ENCODE assay signal across 37 cellular contexts in genomic region chr20:62162765-62163484, GRCh38. TPM values are rescaled to one million over a fixed set of nuclear protein-coding genes. Genes with fewer than 3 reads are reported as not detected.
"Had no signal": no experiment of that assay in that cellular context is flagged by ENCODE, and none has a peak within 500 bp of the region (broad histone marks: within the 10 kb centered on the region; RNA-seq: fewer than 3 reads in every experiment).

No MANE protein-coding gene starts in this region.

- FAIRE-seq: endometrium, endothelial cell of umbilical vein had no signal

- H3K4me1 ChIP-seq: adrenal gland, body of pancreas, colonic mucosa, gastroesophageal sphincter had no signal

- H3K4me3 ChIP-seq: adrenal gland, body of pancreas, colonic mucosa, esophagus squamous epithelium, gastroesophageal sphincter had no signal

- H3K9me3 ChIP-seq: adrenal gland, body of pancreas, colonic mucosa, esophagus squamous epithelium, gastroesophageal sphincter had no signal

- H3K27me3 ChIP-seq: adrenal gland, body of pancreas, colonic mucosa, esophagus squamous epithelium, gastroesophageal sphincter had no signal

- ATAC-seq: activated CD4-positive, alpha-beta T cell treated with anti-CD3 and anti-CD28 coated beads for 36 hours; activated CD8-positive, alpha-beta memory T cell treated with anti-CD3 and anti-CD28 coated beads, Interleukin-2, amount 10 ng/mL, durations not matched to agents 7 days and 5 days; activated CD8-positive, alpha-beta T cell treated with anti-CD3 and anti-CD28 coated beads, Interleukin-2, amount 10 ng/mL, durations not matched to agents 7 days and 5 days; activated naive CD8-positive, alpha-beta T cell treated with anti-CD3 and anti-CD28 coated beads, Interleukin-2, amount 50 U/mL, for 24 hours; body of pancreas; gastroesophageal sphincter had no signal

- DNase-seq: activated CD4-positive, alpha-beta memory T cell treated with anti-CD3 and anti-CD28 coated beads for 36 hours; activated CD4-positive, alpha-beta T cell treated with anti-CD3 and anti-CD28 coated beads for 36 hours; activated CD4-positive, alpha-beta T cell treated with anti-CD3 and anti-CD28 coated beads, Interleukin-2, amount 10 ng/mL, durations not matched to agents 24 days and 14 days; activated CD4-positive, CD25-positive, alpha-beta regulatory T cell; activated CD4-positive, CD25-positive, alpha-beta regulatory T cell treated with anti-CD3 and anti-CD28 coated beads, Interleukin-2, amount 50 U/mL, for 72 hours; activated CD8-positive, alpha-beta memory T cell treated with anti-CD3 and anti-CD28 coated beads, Interleukin-2, amount 10 ng/mL, durations not matched to agents 7 days and 5 days; activated CD8-positive, alpha-beta memory T cell treated with anti-CD3 and anti-CD28 coated beads, Interleukin-2, amount 50 U/mL, for 4 hours; activated CD8-positive, alpha-beta T cell treated with anti-CD3 and anti-CD28 coated beads, Interleukin-2, amount 10 ng/mL, durations not matched to agents 7 days and 5 days; activated effector memory CD4-positive, alpha-beta T cell treated with anti-CD3 and anti-CD28 coated beads, Interleukin-2, amount 50 U/mL, for 16 hours; activated naive CD4-positive, alpha-beta T cell treated with anti-CD3 and anti-CD28 coated beads for 36 hours; activated naive CD8-positive, alpha-beta T cell treated with anti-CD3 and anti-CD28 coated beads for 36 hours; activated naive CD8-positive, alpha-beta T cell treated with anti-CD3 and anti-CD28 coated beads, Interleukin-2, amount 50 U/mL, for 24 hours; activated T-cell treated with anti-CD3 and anti-CD28 coated beads, Interleukin-2, amount 50 U/mL, for 1 hour; activated T-cell treated with anti-CD3 and anti-CD28 coated beads, Interleukin-2, amount 50 U/mL, for 48 hours; adrenal gland; amygdala; aorta; body of pancreas; central memory CD4-positive, alpha-beta T cell; cerebellar nuclear complex; colonic mucosa; effector CD8-positive, alpha-beta T cell; esophagus squamous epithelium; foreskin melanocyte; T-helper 2 cell had no signal

- H3K27ac ChIP-seq: adrenal gland, body of pancreas, colonic mucosa, epithelial cell of prostate, esophagus squamous epithelium, gastroesophageal sphincter had no signal

RNA-seq across cellular contexts. Expression of gene HRH3, which starts 57.2 kb away (rescaled TPM):
- total RNA-seq: activated CD4-positive, alpha-beta memory T cell treated with anti-CD3 and anti-CD28 coated beads for 36 hours; activated CD4-positive, alpha-beta T cell treated with anti-CD3 and anti-CD28 coated beads for 36 hours; activated CD4-positive, alpha-beta T cell treated with anti-CD3 and anti-CD28 coated beads, Interleukin-2, amount 10 ng/mL, durations not matched to agents 24 days and 14 days; activated CD8-positive, alpha-beta memory T cell treated with anti-CD3 and anti-CD28 coated beads for 36 hours; activated CD8-positive, alpha-beta memory T cell treated with anti-CD3 and anti-CD28 coated beads, Interleukin-2, amount 10 ng/mL, durations not matched to agents 7 days and 5 days; activated CD8-positive, alpha-beta T cell treated with anti-CD3 and anti-CD28 coated beads, Interleukin-2, amount 10 ng/mL, durations not matched to agents 7 days and 5 days; activated naive CD4-positive, alpha-beta T cell treated with anti-CD3 and anti-CD28 coated beads for 36 hours; activated naive CD8-positive, alpha-beta T cell treated with anti-CD3 and anti-CD28 coated beads for 36 hours; activated T-helper 1 cell treated with anti-CD3 and anti-CD28 coated beads, Interleukin-12 subunit alpha, Interleukin-12 subunit beta, Interleukin-2, Interleukin-4 antibody, amounts not matched to agents 30 ng/mL and 10 ng/mL and 1 ng/mL, durations not matched to agents 14 hours and 24 hours and 36 hours; activated T-helper 2 cell treated with anti-CD3 and anti-CD28 coated beads, Interferon-gamma antibody, Interleukin-2, Interleukin-4, amounts not matched to agents 10 μg/mL and 5 μg/mL and 100 μg/mL, durations not matched to agents 14 hours and 24 hours and 36 hours; aorta; colonic mucosa; dermis microvascular lymphatic vessel endothelial cell; endothelial cell of umbilical vein; esophagus squamous epithelium; fibroblast of lung; fibroblast of villous mesenchyme; gastroesophageal sphincter; glomerular endothelial cell; T-helper 1 cell treated with Interleukin-12 subunit alpha and Interleukin-12 subunit beta and Interleukin-4 antibody, amounts not matched to agents 30 ng/mL and 1 ng/mL, for 36 hours had no signal
- polyA plus RNA-seq: aorta, endothelial cell of umbilical vein, fibroblast of lung had no signal
